33 cellular contexts compared by ENCODE assay signal in genomic region chr9:72052122-72052521, GRCh38. TPM values are rescaled to one million over a fixed set of nuclear protein-coding genes. Genes with fewer than 3 reads are reported as not detected.
"Had no signal": no experiment of that assay in that cellular context is flagged by ENCODE, and none has a peak within 500 bp of the region (broad histone marks: within the 10 kb centered on the region; RNA-seq: fewer than 3 reads in every experiment).

No MANE protein-coding gene starts in this region.

- H3K36me3 ChIP-seq: neural progenitor cell, neutrophil, pancreas, prostate gland, right lobe of liver, spleen, suprapubic skin, tibial nerve, upper lobe of right lung, uterus had no signal

- H3K4me2 ChIP-seq: neural progenitor cell, smooth muscle cell had no signal

- H3K9ac ChIP-seq: neural progenitor cell had no signal

- H3K27ac ChIP-seq: neural progenitor cell, neutrophil, pancreas, prostate gland, right lobe of liver, skin epidermis, spleen, suprapubic skin, testis, tibial nerve, upper lobe of right lung, uterus had no signal

- DNase-seq: naive thymus-derived CD4-positive, alpha-beta T cell; natural killer cell; nucleus accumbens; pancreas; right cardiac atrium; right lobe of liver; spleen; stimulated activated CD4-positive, alpha-beta T cell treated with anti-CD3 and anti-CD28 coated beads, Interleukin-12 subunit alpha, Interleukin-12 subunit beta, amount 100 ng/mL, for 4 hours; stimulated activated CD4-positive, alpha-beta T cell treated with anti-CD3 and anti-CD28 coated beads, Interleukin-1b, Interleukin-23, amount 100 ng/mL, for 48 hours; stimulated activated CD4-positive, alpha-beta T cell treated with anti-CD3 and anti-CD28 coated beads, Interleukin-4, amount 100 ng/mL, for 1 hour; stimulated activated CD4-positive, alpha-beta T cell treated with anti-CD3 and anti-CD28 coated beads, Interleukin-4, amount 100 ng/mL, for 4 hours; stimulated activated CD8-positive, alpha-beta memory T cell treated with anti-CD3 and anti-CD28 coated beads, Interleukin-4, amount 100 ng/mL, for 48 hours; stimulated activated naive CD4-positive, alpha-beta T cell; stimulated activated naive CD8-positive, alpha-beta T cell treated with anti-CD3 and anti-CD28 coated beads, Interleukin-15, amount 100 ng/mL, for 72 hours; stimulated activated naive CD8-positive, alpha-beta T cell treated with anti-CD3 and anti-CD28 coated beads, Interleukin-15, Interleukin-2, amounts not matched to agents 100 U/mL and 50 U/mL, for 24 hours; substantia nigra; testis; upper lobe of right lung; uterus had no signal

- H3K27me3 ChIP-seq: neural progenitor cell, neutrophil, pancreas, right lobe of liver, suprapubic skin, testis, tibial nerve, upper lobe of right lung, uterus had no signal

- H2AFZ ChIP-seq: neural progenitor cell had no signal

- H3K4me1 ChIP-seq: neural progenitor cell, pancreas, prostate gland, spleen, suprapubic skin, testis, tibial nerve, upper lobe of right lung, uterus had no signal

- H3K9me3 ChIP-seq: neutrophil, pancreas, prostate gland, right lobe of liver, spleen, suprapubic skin, testis, tibial nerve, upper lobe of right lung, uterus had no signal

- H3K4me3 ChIP-seq: neural progenitor cell, pancreas, prostate gland, right lobe of liver, skin epidermis, smooth muscle cell, spleen, suprapubic skin, testis, tibial nerve, upper lobe of right lung, uterus had no signal

- ATAC-seq: naive thymus-derived CD4-positive, alpha-beta T cell; natural killer cell; pancreas; right cardiac atrium; stimulated activated memory B cell treated with anti-CD40 and anti-IgM and Interleukin-4, amounts not matched to agents 10 μg/mL and 1 μg/mL and 100 μg/mL, for 72 hours; stimulated activated naive CD8-positive, alpha-beta T cell treated with anti-CD3 and anti-CD28 coated beads, Interleukin-15, amount 100 ng/mL, for 72 hours; stimulated activated naive CD8-positive, alpha-beta T cell treated with anti-CD3 and anti-CD28 coated beads, Interleukin-15, Interleukin-2, amounts not matched to agents 100 U/mL and 50 U/mL, for 24 hours; upper lobe of right lung had no signal

RNA-seq across cellular contexts. Expression of gene C9orf57, which starts 8.3 kb away (rescaled TPM):
- total RNA-seq: naive thymus-derived CD4-positive, alpha-beta T cell; natural killer cell; omental fat pad; osteocyte; pancreas; posterior vena cava; prostate gland; pulmonary artery endothelial cell; right cardiac atrium; right lobe of liver; smooth muscle cell; spleen; suprapubic skin; tibial nerve; upper lobe of right lung; urinary bladder; uterus had no signal
- polyA plus RNA-seq: naive thymus-derived CD4-positive, alpha-beta T cell; neural cell; pancreas; right cardiac atrium; smooth muscle cell; urinary bladder had no signal
